In the genomic region with DNA sequence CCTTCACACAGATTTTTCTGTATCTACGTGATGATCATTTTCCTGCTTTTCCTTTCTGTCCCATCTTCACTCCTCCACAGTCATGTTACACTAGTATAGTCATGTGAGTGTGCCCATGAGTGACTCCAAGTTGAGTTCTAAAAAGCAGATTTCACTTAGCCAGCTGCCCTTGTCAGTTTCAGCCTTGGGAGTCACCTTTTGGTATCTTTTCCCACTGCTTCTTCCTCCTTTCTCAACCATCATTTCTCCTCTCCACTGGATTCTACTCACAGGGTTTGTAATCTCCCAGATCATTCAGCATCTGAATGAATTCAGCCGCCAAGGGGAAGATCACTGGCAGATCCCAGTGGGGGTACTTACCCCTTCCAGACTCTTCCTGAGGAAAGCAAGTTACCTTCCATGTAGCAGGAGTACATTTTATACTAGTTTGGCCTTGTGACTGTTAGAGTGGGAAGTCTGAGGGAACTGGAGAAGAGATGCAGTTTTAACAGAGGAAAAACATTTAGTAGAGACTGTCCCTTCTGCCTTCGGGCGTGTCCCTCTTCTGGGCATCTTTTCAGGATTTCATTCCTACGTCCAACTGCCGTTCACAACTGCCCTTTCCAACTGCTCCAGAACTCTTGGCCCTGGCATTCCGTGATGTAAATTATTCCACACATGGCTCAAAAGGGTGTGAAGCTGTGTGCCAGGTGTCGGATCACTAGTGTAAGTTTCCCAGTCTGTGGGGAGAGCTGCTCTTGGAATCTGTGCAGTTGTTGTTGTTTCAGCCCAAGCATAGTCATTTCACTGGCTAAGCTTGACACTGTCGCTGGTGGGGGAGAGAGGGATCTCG, we compare ENCODE assay signal across 1 cellular context.
TF ChIP-seq lines count a peak whose summit lies in the region.

No MANE protein-coding gene starts in this region.

TF ChIP-seq in GM23338, 12 proteins besides CTCF, POLR2A, EP300 and RAD21 (continued from another document):
- TF ChIP-seq, protein P1, sequence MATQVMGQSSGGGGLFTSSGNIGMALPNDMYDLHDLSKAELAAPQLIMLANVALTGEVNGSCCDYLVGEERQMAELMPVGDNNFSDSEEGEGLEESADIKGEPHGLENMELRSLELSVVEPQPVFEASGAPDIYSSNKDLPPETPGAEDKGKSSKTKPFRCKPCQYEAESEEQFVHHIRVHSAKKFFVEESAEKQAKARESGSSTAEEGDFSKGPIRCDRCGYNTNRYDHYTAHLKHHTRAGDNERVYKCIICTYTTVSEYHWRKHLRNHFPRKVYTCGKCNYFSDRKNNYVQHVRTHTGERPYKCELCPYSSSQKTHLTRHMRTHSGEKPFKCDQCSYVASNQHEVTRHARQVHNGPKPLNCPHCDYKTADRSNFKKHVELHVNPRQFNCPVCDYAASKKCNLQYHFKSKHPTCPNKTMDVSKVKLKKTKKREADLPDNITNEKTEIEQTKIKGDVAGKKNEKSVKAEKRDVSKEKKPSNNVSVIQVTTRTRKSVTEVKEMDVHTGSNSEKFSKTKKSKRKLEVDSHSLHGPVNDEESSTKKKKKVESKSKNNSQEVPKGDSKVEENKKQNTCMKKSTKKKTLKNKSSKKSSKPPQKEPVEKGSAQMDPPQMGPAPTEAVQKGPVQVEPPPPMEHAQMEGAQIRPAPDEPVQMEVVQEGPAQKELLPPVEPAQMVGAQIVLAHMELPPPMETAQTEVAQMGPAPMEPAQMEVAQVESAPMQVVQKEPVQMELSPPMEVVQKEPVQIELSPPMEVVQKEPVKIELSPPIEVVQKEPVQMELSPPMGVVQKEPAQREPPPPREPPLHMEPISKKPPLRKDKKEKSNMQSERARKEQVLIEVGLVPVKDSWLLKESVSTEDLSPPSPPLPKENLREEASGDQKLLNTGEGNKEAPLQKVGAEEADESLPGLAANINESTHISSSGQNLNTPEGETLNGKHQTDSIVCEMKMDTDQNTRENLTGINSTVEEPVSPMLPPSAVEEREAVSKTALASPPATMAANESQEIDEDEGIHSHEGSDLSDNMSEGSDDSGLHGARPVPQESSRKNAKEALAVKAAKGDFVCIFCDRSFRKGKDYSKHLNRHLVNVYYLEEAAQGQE (IDR thresholded peaks at IDR 0.05; ENCODE audit: unreplicated experiment): no peak
- TF ChIP-seq POLR2AphosphoS5 (IDR thresholded peaks at IDR 0.05; ENCODE audit: low read depth) (no peak), JUNB (IDR thresholded peaks at IDR 0.05; ENCODE audit: unreplicated experiment) (no peak), STAT1 (IDR thresholded peaks at IDR 0.05; ENCODE audit: unreplicated experiment) (no peak), NANOG (IDR thresholded peaks at IDR 0.05; ENCODE audit: borderline replicate concordance) (no peak), EZH2phosphoT487 (IDR thresholded peaks at IDR 0.05; ENCODE audit: unreplicated experiment) (no peak), CREB1 (CRISPR knock-in tag; IDR thresholded peaks at IDR 0.05; ENCODE audit: low read depth) (no peak), ZNF114 (CRISPR knock-in tag; IDR thresholded peaks at IDR 0.05) (no peak), ZNF331 (CRISPR knock-in tag; IDR thresholded peaks at IDR 0.05; ENCODE audit: low read depth) (no peak), EZH2 (IDR thresholded peaks at IDR 0.05; ENCODE audit: low read depth, unreplicated experiment) (no peak)
- TF ChIP-seq, protein P2, sequence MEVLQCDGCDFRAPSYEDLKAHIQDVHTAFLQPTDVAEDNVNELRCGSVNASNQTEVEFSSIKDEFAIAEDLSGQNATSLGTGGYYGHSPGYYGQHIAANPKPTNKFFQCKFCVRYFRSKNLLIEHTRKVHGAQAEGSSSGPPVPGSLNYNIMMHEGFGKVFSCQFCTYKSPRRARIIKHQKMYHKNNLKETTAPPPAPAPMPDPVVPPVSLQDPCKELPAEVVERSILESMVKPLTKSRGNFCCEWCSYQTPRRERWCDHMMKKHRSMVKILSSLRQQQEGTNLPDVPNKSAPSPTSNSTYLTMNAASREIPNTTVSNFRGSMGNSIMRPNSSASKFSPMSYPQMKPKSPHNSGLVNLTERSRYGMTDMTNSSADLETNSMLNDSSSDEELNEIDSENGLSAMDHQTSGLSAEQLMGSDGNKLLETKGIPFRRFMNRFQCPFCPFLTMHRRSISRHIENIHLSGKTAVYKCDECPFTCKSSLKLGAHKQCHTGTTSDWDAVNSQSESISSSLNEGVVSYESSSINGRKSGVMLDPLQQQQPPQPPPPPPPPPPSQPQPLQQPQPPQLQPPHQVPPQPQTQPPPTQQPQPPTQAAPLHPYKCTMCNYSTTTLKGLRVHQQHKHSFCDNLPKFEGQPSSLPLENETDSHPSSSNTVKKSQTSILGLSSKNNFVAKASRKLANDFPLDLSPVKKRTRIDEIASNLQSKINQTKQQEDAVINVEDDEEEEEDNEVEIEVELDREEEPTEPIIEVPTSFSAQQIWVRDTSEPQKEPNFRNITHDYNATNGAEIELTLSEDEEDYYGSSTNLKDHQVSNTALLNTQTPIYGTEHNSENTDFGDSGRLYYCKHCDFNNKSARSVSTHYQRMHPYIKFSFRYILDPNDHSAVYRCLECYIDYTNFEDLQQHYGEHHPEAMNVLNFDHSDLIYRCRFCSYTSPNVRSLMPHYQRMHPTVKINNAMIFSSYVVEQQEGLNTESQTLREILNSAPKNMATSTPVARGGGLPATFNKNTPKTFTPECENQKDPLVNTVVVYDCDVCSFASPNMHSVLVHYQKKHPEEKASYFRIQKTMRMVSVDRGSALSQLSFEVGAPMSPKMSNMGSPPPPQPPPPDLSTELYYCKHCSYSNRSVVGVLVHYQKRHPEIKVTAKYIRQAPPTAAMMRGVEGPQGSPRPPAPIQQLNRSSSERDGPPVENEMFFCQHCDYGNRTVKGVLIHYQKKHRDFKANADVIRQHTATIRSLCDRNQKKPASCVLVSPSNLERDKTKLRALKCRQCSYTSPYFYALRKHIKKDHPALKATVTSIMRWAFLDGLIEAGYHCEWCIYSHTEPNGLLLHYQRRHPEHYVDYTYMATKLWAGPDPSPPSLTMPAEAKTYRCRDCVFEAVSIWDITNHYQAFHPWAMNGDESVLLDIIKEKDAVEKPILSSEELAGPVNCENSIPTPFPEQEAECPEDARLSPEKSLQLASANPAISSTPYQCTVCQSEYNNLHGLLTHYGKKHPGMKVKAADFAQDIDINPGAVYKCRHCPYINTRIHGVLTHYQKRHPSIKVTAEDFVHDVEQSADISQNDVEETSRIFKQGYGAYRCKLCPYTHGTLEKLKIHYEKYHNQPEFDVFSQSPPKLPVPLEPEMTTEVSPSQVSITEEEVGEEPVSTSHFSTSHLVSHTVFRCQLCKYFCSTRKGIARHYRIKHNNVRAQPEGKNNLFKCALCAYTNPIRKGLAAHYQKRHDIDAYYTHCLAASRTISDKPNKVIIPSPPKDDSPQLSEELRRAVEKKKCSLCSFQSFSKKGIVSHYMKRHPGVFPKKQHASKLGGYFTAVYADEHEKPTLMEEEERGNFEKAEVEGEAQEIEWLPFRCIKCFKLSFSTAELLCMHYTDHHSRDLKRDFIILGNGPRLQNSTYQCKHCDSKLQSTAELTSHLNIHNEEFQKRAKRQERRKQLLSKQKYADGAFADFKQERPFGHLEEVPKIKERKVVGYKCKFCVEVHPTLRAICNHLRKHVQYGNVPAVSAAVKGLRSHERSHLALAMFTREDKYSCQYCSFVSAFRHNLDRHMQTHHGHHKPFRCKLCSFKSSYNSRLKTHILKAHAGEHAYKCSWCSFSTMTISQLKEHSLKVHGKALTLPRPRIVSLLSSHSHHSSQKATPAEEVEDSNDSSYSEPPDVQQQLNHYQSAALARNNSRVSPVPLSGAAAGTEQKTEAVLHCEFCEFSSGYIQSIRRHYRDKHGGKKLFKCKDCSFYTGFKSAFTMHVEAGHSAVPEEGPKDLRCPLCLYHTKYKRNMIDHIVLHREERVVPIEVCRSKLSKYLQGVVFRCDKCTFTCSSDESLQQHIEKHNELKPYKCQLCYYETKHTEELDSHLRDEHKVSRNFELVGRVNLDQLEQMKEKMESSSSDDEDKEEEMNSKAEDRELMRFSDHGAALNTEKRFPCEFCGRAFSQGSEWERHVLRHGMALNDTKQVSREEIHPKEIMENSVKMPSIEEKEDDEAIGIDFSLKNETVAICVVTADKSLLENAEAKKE (CRISPR knock-in tag; IDR thresholded peaks at IDR 0.05): no peak
